12 cellular contexts compared by ENCODE assay signal in genomic region chr1:117537291-117537920, GRCh38.
DNase-seq lines count a peak whose midpoint lies in the region; ATAC-seq and TF ChIP-seq lines count a peak whose summit lies in the region.
"Had no signal": no experiment of that assay in that cellular context is flagged by ENCODE, and none has a peak within 500 bp of the region (broad histone marks: within the 10 kb centered on the region; RNA-seq: fewer than 3 reads in every experiment).

No MANE protein-coding gene starts in this region.

- TF ChIP-seq CTCF in SK-N-SH (IDR thresholded peaks at IDR 0.05) (no peak), upper lobe of right lung (IDR thresholded peaks at IDR 0.05) (peak; percentile 13), omental fat pad (IDR thresholded peaks at IDR 0.05) (no peak)

- H2AFZ ChIP-seq in SK-N-SH (ENCODE audit: low read depth): no peak overlapping the region

- no peak for ATAC-seq in SK-N-SH treated with all-trans-retinoic acid at 6 μM for 48 hours
- peak; percentile 83 for ATAC-seq in upper lobe of right lung
- ATAC-seq in omental fat pad (ENCODE audit: low FRiP score): no peak
- no peak for ATAC-seq in HG02798 (IDR thresholded peaks at IDR 0.05; ENCODE audit: poor library complexity, unreplicated experiment)
- ATAC-seq: GM12878 had no signal

- H4K20me1 ChIP-seq in SK-N-SH (ENCODE audit: insufficient read depth): no peaks in the 10 kb centered on the region

- H3K4me1 ChIP-seq in SK-N-SH (ENCODE audit: control insufficient read depth in 1 of 2, insufficient read depth in 2 of 2, low read depth in 1 of 2, low read length in 1 of 2): peaks cover 0 to 6% of the 10 kb centered on the region in 2 experiments; a peak in 1 of 4 replicates
- no peaks in the 10 kb centered on the region; the same call in 1 of the 2 replicates for H3K4me1 ChIP-seq in iPS DF 6.9 (ENCODE audit: control insufficient read depth, insufficient read depth, low read length)
- H3K4me1 ChIP-seq in upper lobe of right lung: peaks cover 3% of the 10 kb centered on the region

- TF ChIP-seq RAD21 in SK-N-SH (IDR thresholded peaks at IDR 0.05; ENCODE audit: low read length): no peak

- intact Hi-C loops in upper lobe of right lung (cut with DNase I): no loop called here

- no peak overlapping the region for H3K4me2 ChIP-seq in SK-N-SH

- no peak for DNase-seq in SK-N-SH
- peak; percentile 78 for DNase-seq in NCI-H748 (lab: John Stamatoyannopoulos, UW; ENCODE audit: unreplicated experiment)
- peak; percentile 11 for DNase-seq in iPS DF 6.9 (ENCODE audit: low read depth, low spot score)
- DNase-seq in upper lobe of right lung: peak; percentile 88
- no peak for DNase-seq in NCI-H2171 treated with DMSO at 0.1 percent for 48 hours (lab: John Stamatoyannopoulos, UW)
- DNase-seq in omental fat pad (ENCODE audit: low spot score): no peak
- DNase-seq: activated T-cell treated with anti-CD3 and anti-CD28 coated beads, Interleukin-2, amount 50 U/mL, for 48 hours; cortex of kidney had no signal

- CTCF ChIA-PET in SK-N-SH (lab: Yijun Ruan, JAX): interaction anchor here (7.1 kb wide), 1 partner anchor 217 kb away, joined by 192 read pairs; no protein-coding TSS in a partner anchor

- no peak overlapping the region for H3K9ac ChIP-seq in SK-N-SH

- H3K4me3 ChIP-seq in SK-N-SH (ENCODE audit: low read depth in 2 of 2, low read length in 1 of 2): no peak overlapping the region
- no peak overlapping the region for H3K4me3 ChIP-seq in iPS DF 6.9 (ENCODE audit: low read length)
- H3K4me3 ChIP-seq in upper lobe of right lung: no peak overlapping the region
- H3K4me3 ChIP-seq: GM12878 had no signal

- H3K79me2 ChIP-seq in SK-N-SH (ENCODE audit: insufficient read depth): no peaks in the 10 kb centered on the region

- H3K36me3 ChIP-seq in SK-N-SH (replicated peaks in 1 of 2; ENCODE audit: control insufficient read depth in 1 of 2, insufficient read depth in 2 of 2, low read length in 1 of 2): no peaks in the 10 kb centered on the region
- no peaks in the 10 kb centered on the region for H3K36me3 ChIP-seq in iPS DF 6.9 (ENCODE audit: control insufficient read depth, insufficient read depth, low read length)
- H3K36me3 ChIP-seq in upper lobe of right lung: no peaks in the 10 kb centered on the region
- H3K36me3 ChIP-seq: neutrophil had no signal

- POLR2A ChIA-PET in SK-N-SH (lab: Yijun Ruan, JAX): no interaction called here

- TF ChIP-seq EP300 in SK-N-SH (IDR thresholded peaks at IDR 0.05; ENCODE audit: borderline replicate concordance in 1 of 2, low read depth in 1 of 2, low read length in 1 of 2): no peak

- H3K27me3 ChIP-seq in SK-N-SH (ENCODE audit: insufficient read depth) (no peaks in the 10 kb centered on the region), iPS DF 6.9 (ENCODE audit: control insufficient read depth, insufficient read depth, low read length) (no peaks in the 10 kb centered on the region), upper lobe of right lung (no peaks in the 10 kb centered on the region)

- no peaks in the 10 kb centered on the region for H3K9me2 ChIP-seq in SK-N-SH

- no peaks in the 10 kb centered on the region for H3F3A ChIP-seq in SK-N-SH (replicated peaks; ENCODE audit: insufficient read depth)

- H3K9me3 ChIP-seq in SK-N-SH: no peaks in the 10 kb centered on the region
- H3K9me3 ChIP-seq in iPS DF 6.9 (ENCODE audit: control insufficient read depth, insufficient read depth, low read length): no peaks in the 10 kb centered on the region
- no peaks in the 10 kb centered on the region for H3K9me3 ChIP-seq in upper lobe of right lung
- H3K9me3 ChIP-seq: neutrophil had no signal

- 68% methylated on average over 10 of the region's 10 CpGs for WGBS in SK-N-SH (ENCODE audit: low lambda C conversion rate)
- 100% methylated on average over 1 of the region's 10 CpGs for WGBS in iPS DF 6.9 (ENCODE audit: insufficient coverage, insufficient read length)

- H3K27ac ChIP-seq in SK-N-SH (ENCODE audit: low read depth in 2 of 2, low read length in 1 of 2) (no peak overlapping the region), iPS DF 6.9 (ENCODE audit: low read length) (no peak overlapping the region), upper lobe of right lung (no peak overlapping the region)
- H3K27ac ChIP-seq: neutrophil had no signal

TF ChIP-seq in SK-N-SH, 30 proteins besides CTCF, POLR2A, EP300 and RAD21:
- TF ChIP-seq REST (IDR thresholded peaks at IDR 0.05; ENCODE audit: low read depth, low read length) (peak; percentile 49; the same call in 1 of the 2 replicates), MAX (IDR thresholded peaks at IDR 0.05; ENCODE audit: low read depth) (no peak)

TF ChIP-seq in SK-N-SH treated with all-trans-retinoic acid at 6 μM for 48 hours, 23 proteins besides CTCF, POLR2A, EP300 and RAD21:
- no peak for TF ChIP-seq ZNF565 (CRISPR knock-in tag; conservative IDR thresholded peaks at IDR 0.05; ENCODE audit: low read depth)
- TF ChIP-seq PPARA (CRISPR knock-in tag; IDR thresholded peaks at IDR 0.05; ENCODE audit: borderline replicate concordance): no peak
- no peak for TF ChIP-seq ZFP30 (CRISPR knock-in tag; IDR thresholded peaks at IDR 0.05)
- TF ChIP-seq TSHZ2 (CRISPR knock-in tag; IDR thresholded peaks at IDR 0.05): no peak
- no peak for TF ChIP-seq ZNF70 (CRISPR knock-in tag; IDR thresholded peaks at IDR 0.05)
- no peak for TF ChIP-seq ZC3H10 (CRISPR knock-in tag; IDR thresholded peaks at IDR 0.05)

Comparison
In these comparisons a context has a peak if more than half of its experiments do, and no peak if none do; other contexts are left out.
1. DNase-seq: peak in NCI-H748 (single experiment), iPS DF 6.9 (single experiment) and upper lobe of right lung (single experiment); none in SK-N-SH (single experiment), NCI-H2171 treated with DMSO at 0.1 percent for 48 hours (single experiment) and omental fat pad (single experiment).